In the genomic region with DNA sequence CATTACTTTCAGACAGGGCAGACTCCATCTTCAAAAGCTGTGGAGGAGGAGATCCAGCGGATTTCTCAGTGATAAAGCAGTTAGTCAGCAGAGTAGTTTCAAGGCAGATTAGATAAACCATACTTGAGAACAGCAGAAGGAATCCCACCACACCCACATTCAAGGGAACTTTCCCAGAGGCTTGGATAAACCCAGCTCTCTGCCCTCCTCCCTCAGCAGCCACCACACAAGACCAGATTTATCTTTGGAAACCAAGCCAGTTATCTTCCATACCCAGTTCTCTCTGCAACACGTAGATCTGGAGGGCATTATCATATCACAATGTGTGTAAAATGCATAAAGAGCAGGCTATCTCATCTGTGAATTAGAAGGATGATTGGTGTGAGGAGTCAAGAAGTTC, we compare ENCODE assay signal across 19 cellular contexts. TPM values are rescaled to one million over a fixed set of nuclear protein-coding genes. Genes with fewer than 3 reads are reported as not detected.
DNase-seq lines count a peak whose midpoint lies in the region; ATAC-seq and TF ChIP-seq lines count a peak whose summit lies in the region.
"Had no signal": no experiment of that assay in that cellular context is flagged by ENCODE, and none has a peak within 500 bp of the region (broad histone marks: within the 10 kb centered on the region; RNA-seq: fewer than 3 reads in every experiment).

No MANE protein-coding gene starts in this region.

- no peaks in the 10 kb centered on the region for H3K79me1 ChIP-seq in mesendoderm (ENCODE audit: low read length)

- H3K27me3 ChIP-seq in mesendoderm (ENCODE audit: insufficient read depth, low read length, poor library complexity) (no peaks in the 10 kb centered on the region), esophagus muscularis mucosa (no peaks in the 10 kb centered on the region)
- H3K27me3 ChIP-seq: stomach had no signal

- H3K23ac ChIP-seq in mesendoderm (ENCODE audit: low read length): no peak overlapping the region

- no peak for TF ChIP-seq EP300 in esophagus muscularis mucosa (IDR thresholded peaks at IDR 0.05)

- no peak overlapping the region for H4K5ac ChIP-seq in mesendoderm (ENCODE audit: low read length)

- H2BK120ac ChIP-seq in mesendoderm (ENCODE audit: low read depth, low read length): no peak overlapping the region

- H3K27ac ChIP-seq in mesendoderm (ENCODE audit: low read depth, low read length): no peak overlapping the region
- no peak overlapping the region for H3K27ac ChIP-seq in esophagus muscularis mucosa (replicated peaks in 1 of 4)
- H3K27ac ChIP-seq: SK-N-MC, stomach, VCaP had no signal

- no peak overlapping the region for H4K8ac ChIP-seq in mesendoderm (ENCODE audit: low read depth, low read length)

- intact Hi-C loops in esophagus muscularis mucosa (cut with DNase I): no loop called here

- no peak overlapping the region for H2AK5ac ChIP-seq in mesendoderm (ENCODE audit: low read length)

- no peak overlapping the region for H3K18ac ChIP-seq in mesendoderm (ENCODE audit: low read length)

- no peak for TF ChIP-seq CTCF in esophagus muscularis mucosa (IDR thresholded peaks at IDR 0.05)

- no peaks in the 10 kb centered on the region for H3K9me3 ChIP-seq in esophagus muscularis mucosa
- H3K9me3 ChIP-seq: stomach had no signal

- H3K4me2 ChIP-seq in mesendoderm (ENCODE audit: low read length): no peak overlapping the region

- no peak for ATAC-seq in GM19023 (IDR thresholded peaks at IDR 0.05; ENCODE audit: unreplicated experiment)
- ATAC-seq: right cardiac atrium had no signal

- H2BK5ac ChIP-seq in mesendoderm (ENCODE audit: low read length): no peak overlapping the region

- H3K36me3 ChIP-seq in mesendoderm (ENCODE audit: control insufficient read depth, insufficient read depth, low read length) (no peaks in the 10 kb centered on the region), esophagus muscularis mucosa (no peaks in the 10 kb centered on the region)
- H3K36me3 ChIP-seq: stomach had no signal

- WGBS in mesendoderm (ENCODE audit: extremely low coverage, insufficient coverage, low lambda C conversion rate): no CpG with 5 or more reads among the region's 2 CpGs
- WGBS in esophagus muscularis mucosa: 72% methylated on average over 2 of the region's 2 CpGs

- no peak overlapping the region for H2BK15ac ChIP-seq in mesendoderm (replicated peaks; ENCODE audit: low read depth)

- no peaks in the 10 kb centered on the region for H3K79me2 ChIP-seq in mesendoderm (ENCODE audit: control insufficient read depth, insufficient read depth, low read length)

- no peak overlapping the region for H3K4ac ChIP-seq in mesendoderm (ENCODE audit: low read depth, low read length)

- H3K9ac ChIP-seq in mesendoderm (ENCODE audit: low read length): no peak overlapping the region

- DNase-seq in CMK (ENCODE audit: low read depth) (peak; percentile 91), NCI-H226 (peak; percentile 97), dedifferentiated amniotic fluid mesenchymal stem cell (ENCODE audit: extremely low spot score) (peak; percentile 19), mesendoderm (peak; percentile 92), DMS53 treated with DMSO at 0.1 percent for 48 hours (lab: John Stamatoyannopoulos, UW; ENCODE audit: unreplicated experiment) (no peak), esophagus muscularis mucosa (ENCODE audit: extremely low spot score) (no peak), COR-L47 (lab: John Stamatoyannopoulos, UW) (no peak)
- DNase-seq: activated CD4-positive, alpha-beta memory T cell treated with anti-CD3 and anti-CD28 coated beads, Interleukin-2, amount 10 ng/mL, durations not matched to agents 7 days and 5 days; activated T-cell treated with anti-CD3 and anti-CD28 coated beads, Interleukin-2, amount 50 U/mL, for 72 hours; caudate nucleus; effector CD4-positive, alpha-beta T cell; NCI-H2081; NCI-H524 treated with DMSO at 0.1 percent for 48 hours; right cardiac atrium; stomach had no signal

- no peak overlapping the region for H3K4me3 ChIP-seq in mesendoderm (ENCODE audit: low read length)
- no peak overlapping the region for H3K4me3 ChIP-seq in esophagus muscularis mucosa
- H3K4me3 ChIP-seq: SK-N-MC, stomach had no signal

- H3K4me1 ChIP-seq in mesendoderm (ENCODE audit: control insufficient read depth, low read depth, low read length) (peaks cover 5% of the 10 kb centered on the region), esophagus muscularis mucosa (peaks cover 0 to 11% (median 10%) of the 10 kb centered on the region in 4 donors)
- H3K4me1 ChIP-seq: stomach had no signal

- no peak overlapping the region for H3K56ac ChIP-seq in mesendoderm (ENCODE audit: low read length)

- no peak for TF ChIP-seq POLR2A in esophagus muscularis mucosa (IDR thresholded peaks at IDR 0.05; ENCODE audit: low read depth)

RNA-seq across cellular contexts. Expression of a gene that starts 40.2 kb away (rescaled TPM):
- 0.08 TPM for polyA plus RNA-seq in mesendoderm (2013, experiment 1 of 2)
- polyA plus RNA-seq in mesendoderm (2013, experiment 2 of 2): 0.13 TPM
- 1 to 10 TPM in 1 of 4 donors, under 1 TPM in 3; 0.32 to 3.3 (median 0.81) TPM for total RNA-seq in esophagus muscularis mucosa
- total RNA-seq: frontal cortex had no signal

Comparison
In these comparisons a context has a peak if more than half of its experiments do, and no peak if none do; other contexts are left out.
1. DNase-seq: peak in CMK (single experiment), NCI-H226 (single experiment), dedifferentiated amniotic fluid mesenchymal stem cell (single experiment) and mesendoderm (single experiment); none in DMS53 treated with DMSO at 0.1 percent for 48 hours (single experiment), esophagus muscularis mucosa (single experiment) and COR-L47 (single experiment).